In genomic region chr3:69306239-69307185, GRCh38 we compare ENCODE assay signal across 8 cellular contexts.
A peak's percentile ranks its signal among the peaks of the same experiment; 100 is the strongest.
DNase-seq lines count a peak whose midpoint lies in the region; ATAC-seq and TF ChIP-seq lines count a peak whose summit lies in the region.

No MANE protein-coding gene starts in this region.

- peak overlapping the region; percentile 75 for H2AFZ ChIP-seq in OCI-LY3 (ENCODE audit: low read depth, low read length)

- intact Hi-C loops in natural killer cell (cut with micrococcal nuclease) = loop anchor here (1.0 kb wide), 2 partner anchors 145 to 185 kb away; no protein-coding TSS in a partner anchor

- TF ChIP-seq CTCF in OCI-LY3 (IDR thresholded peaks at IDR 0.05; ENCODE audit: low read depth, low read length) (peak; percentile 95), natural killer cell (IDR thresholded peaks at IDR 0.05) (peak; percentile 97)

- no peak overlapping the region for H3K4me3 Mint-ChIP-seq in natural killer cell

- H3K4me1 ChIP-seq in OCI-LY3 (ENCODE audit: low read length) (no peaks in the 10 kb centered on the region), esophagus (ENCODE audit: control insufficient read depth in 2 of 2, insufficient read depth in 2 of 2, low read length in 1 of 2) (no peaks in the 10 kb centered on the region)

- H3K79me2 ChIP-seq in OCI-LY3 (ENCODE audit: low read length) = no peaks in the 10 kb centered on the region

- peak; percentile 98 for ATAC-seq in GM19397 (IDR thresholded peaks at IDR 0.05; ENCODE audit: unreplicated experiment)
- ATAC-seq in HG03460 (IDR thresholded peaks at IDR 0.05; ENCODE audit: unreplicated experiment) = peak; percentile 91
- peak; percentile 96 to 100 (median 100) for ATAC-seq in natural killer cell

- H3K27ac Mint-ChIP-seq in natural killer cell = no peak overlapping the region

- no peaks in the 10 kb centered on the region for H3K27me3 Mint-ChIP-seq in natural killer cell (ENCODE audit: low read depth in 2 of 2)

- no peak overlapping the region for H3K9ac ChIP-seq in OCI-LY3 (ENCODE audit: low read length)

- H3K9me3 Mint-ChIP-seq in natural killer cell = no peaks in the 10 kb centered on the region

- H3K4me1 Mint-ChIP-seq in natural killer cell = peaks cover 8% of the 10 kb centered on the region in 2 donors

- H3K36me3 Mint-ChIP-seq in natural killer cell = no peaks in the 10 kb centered on the region

- WGBS in esophagus, 2 donors = 32 to 33% methylated on average over 17 of the region's 17 CpGs

- no peak overlapping the region for H3K4me3 ChIP-seq in OCI-LY3 (ENCODE audit: low read length)
- H3K4me3 ChIP-seq in esophagus (ENCODE audit: low read depth in 1 of 2, low read length in 2 of 2) = no peak overlapping the region

- H3K36me3 ChIP-seq in OCI-LY3 (replicated peaks; ENCODE audit: low read depth, low read length) (no peaks in the 10 kb centered on the region), esophagus (ENCODE audit: control insufficient read depth in 2 of 2, insufficient read depth in 2 of 2, low read length in 1 of 2) (no peaks in the 10 kb centered on the region)

- H3K27ac ChIP-seq in OCI-LY3 (ENCODE audit: low read length) = no peak overlapping the region
- peak overlapping the region; percentile 11 to 43 for H3K27ac ChIP-seq in esophagus (ENCODE audit: low read depth in 2 of 2, low read length in 1 of 2)

- H3K27me3 ChIP-seq in OCI-LY3 (ENCODE audit: low read depth, low read length) (peaks cover 7% of the 10 kb centered on the region; the same call in 1 of the 2 replicates), esophagus (ENCODE audit: control insufficient read depth in 1 of 2, insufficient read depth in 2 of 2, low read length in 2 of 2) (no peaks in the 10 kb centered on the region)

- peak; percentile 87 for DNase-seq in COLO829 (ENCODE audit: low spot score)
- peak; percentile 48 for DNase-seq in activated T-cell treated with anti-CD3 and anti-CD28 coated beads for 48 hours (ENCODE audit: low read depth)
- peak; percentile 36 for DNase-seq in natural killer cell
- peak; percentile 5 to 71 (median 42) for DNase-seq in stimulated activated naive CD4-positive, alpha-beta T cell (lab: John Stamatoyannopoulos, UW)

- no peaks in the 10 kb centered on the region for H4K20me1 ChIP-seq in OCI-LY3 (ENCODE audit: insufficient read depth, low read length)

- peak overlapping the region; percentile 50 for H3K4me2 ChIP-seq in OCI-LY3 (ENCODE audit: low read length)

- no peaks in the 10 kb centered on the region for H3K9me3 ChIP-seq in OCI-LY3 (ENCODE audit: insufficient read depth, low read length)
- H3K9me3 ChIP-seq in esophagus (ENCODE audit: control insufficient read depth in 2 of 2, insufficient read depth in 1 of 2, low read depth in 1 of 2, low read length in 1 of 2) = no peaks in the 10 kb centered on the region

Comparison
In these comparisons a context has a peak if more than half of its experiments do, and no peak if none do; other contexts are left out.
1. DNase-seq: peak in every context shown above with its lines; median percentile 87 in COLO829; 48 in activated T-cell treated with anti-CD3 and anti-CD28 coated beads for 48 hours; 42 in stimulated activated naive CD4-positive, alpha-beta T cell; 36 in natural killer cell.